In genomic region chr16:57656342-57656955, GRCh38 we compare ENCODE assay signal across 32 cellular contexts. TPM values are rescaled to one million over a fixed set of nuclear protein-coding genes. Genes with fewer than 3 reads are reported as not detected.
DNase-seq lines count a peak whose midpoint lies in the region; ATAC-seq and TF ChIP-seq lines count a peak whose summit lies in the region.
"Had no signal": no experiment of that assay in that cellular context is flagged by ENCODE, and none has a peak within 500 bp of the region (broad histone marks: within the 10 kb centered on the region; RNA-seq: fewer than 3 reads in every experiment).

No MANE protein-coding gene starts in this region.

- no peak overlapping the region for H3K27ac ChIP-seq in CD8-positive, alpha-beta memory T cell (ENCODE audit: low read depth, low read length)
- no peak overlapping the region for H3K27ac ChIP-seq in GM23248
- H3K27ac ChIP-seq: HL-60, PC-9 had no signal

- H2AFZ ChIP-seq in GM23248 = no peak overlapping the region
- H2AFZ ChIP-seq: PC-9 had no signal

- intact Hi-C loops in natural killer cell (cut with micrococcal nuclease) = no loop called here

- ATAC-seq in activated CD8-positive, alpha-beta memory T cell treated with anti-CD3 and anti-CD28 coated beads, Interleukin-2, amount 10 ng/mL, durations not matched to agents 7 days and 5 days = no peak
- ATAC-seq in activated T-helper 17 cell treated with anti-CD3 and anti-CD28 coated beads, Interleukin-2, amount 50 U/mL, for 72 hours (replicated peaks) = peak; percentile 20
- ATAC-seq in natural killer cell = peak; percentile 61 to 73 (median 67)
- ATAC-seq: GM12878 had no signal

- no peak overlapping the region for H3K4me3 ChIP-seq in CD8-positive, alpha-beta memory T cell (ENCODE audit: low read length)
- no peak overlapping the region for H3K4me3 ChIP-seq in GM23248
- H3K4me3 ChIP-seq: BLaER1 treated with 17β-estradiol and CSF1 and Interleukin-3, amounts not matched to agents 10 nM and 100 nM; GM12878; PC-9 had no signal

- in situ Hi-C loops in GM23248 (cut with MboI) = no loop called here

- no peak overlapping the region for H3K4me3 Mint-ChIP-seq in activated CD8-positive, alpha-beta memory T cell treated with anti-CD3 and anti-CD28 coated beads, Interleukin-2, amount 10 ng/mL, durations not matched to agents 7 days and 5 days
- peak overlapping the region in 4 of 7 donors; percentile 58 to 84 (median 66) for H3K4me3 Mint-ChIP-seq in CD8-positive, alpha-beta memory T cell
- H3K4me3 Mint-ChIP-seq in activated T-helper 17 cell treated with anti-CD3 and anti-CD28 coated beads, Interleukin-2, amount 50 U/mL, for 72 hours = no peak overlapping the region
- peak overlapping the region; percentile 85 for H3K4me3 Mint-ChIP-seq in natural killer cell

- no peaks in the 10 kb centered on the region for H3F3A ChIP-seq in GM23248 (ENCODE audit: insufficient read depth)

- H3K9ac ChIP-seq in GM23248 = no peak overlapping the region
- H3K9ac ChIP-seq: BLaER1 treated with 17β-estradiol and CSF1 and Interleukin-3, amounts not matched to agents 10 nM and 100 nM had no signal

- 74 to 80% methylated on average over 11 of the region's 11 CpGs for WGBS in GM23248 (ENCODE audit: low coverage in 1 of 2, low lambda C conversion rate in 2 of 2, missing lambda C conversion rate in 2 of 2), 2 experiments

- H3K4me1 ChIP-seq in CD8-positive, alpha-beta memory T cell (ENCODE audit: insufficient read depth, low read length) = peaks cover 27% of the 10 kb centered on the region
- H3K4me1 ChIP-seq in GM23248 (ENCODE audit: insufficient read depth) = 0 out of 2 replicates have a peak, but pooled peaks cover 4% of the 10 kb centered on the region

- TF ChIP-seq CTCF in natural killer cell (IDR thresholded peaks at IDR 0.05) = no peak

- peak overlapping the region; percentile 44 for H3K27ac Mint-ChIP-seq in activated CD8-positive, alpha-beta memory T cell treated with anti-CD3 and anti-CD28 coated beads, Interleukin-2, amount 10 ng/mL, durations not matched to agents 7 days and 5 days
- peak overlapping the region; percentile 43 to 95 (median 84) for H3K27ac Mint-ChIP-seq in CD8-positive, alpha-beta memory T cell
- H3K27ac Mint-ChIP-seq in activated T-helper 17 cell treated with anti-CD3 and anti-CD28 coated beads, Interleukin-2, amount 50 U/mL, for 72 hours = peak overlapping the region; percentile 51
- H3K27ac Mint-ChIP-seq in natural killer cell = peak overlapping the region; percentile 93 to 96

- H3K79me2 ChIP-seq in GM23248 (ENCODE audit: insufficient read depth) = no peaks in the 10 kb centered on the region

- H3K9me3 Mint-ChIP-seq in activated CD8-positive, alpha-beta memory T cell treated with anti-CD3 and anti-CD28 coated beads, Interleukin-2, amount 10 ng/mL, durations not matched to agents 7 days and 5 days (ENCODE audit: low read depth) = no peaks in the 10 kb centered on the region
- no peaks in the 10 kb centered on the region for H3K9me3 Mint-ChIP-seq in CD8-positive, alpha-beta memory T cell
- no peaks in the 10 kb centered on the region for H3K9me3 Mint-ChIP-seq in activated T-helper 17 cell treated with anti-CD3 and anti-CD28 coated beads, Interleukin-2, amount 50 U/mL, for 72 hours
- H3K9me3 Mint-ChIP-seq in natural killer cell = no peaks in the 10 kb centered on the region
- H3K9me3 Mint-ChIP-seq: CD4-positive, alpha-beta memory T cell had no signal

- CTCF ChIA-PET in activated CD8-positive, alpha-beta memory T cell treated with anti-CD3 and anti-CD28 coated beads, Interleukin-2, amount 10 ng/mL, durations not matched to agents 7 days and 5 days (lab: Charles Lee) = interaction anchor here (0.7 to 2.6 kb wide), 4 partner anchors 9 to 80 kb away, joined by 3 to 11 read pairs (median 3); partner anchors contain the start of gene KATNB1
- CTCF ChIA-PET in CD8-positive, alpha-beta memory T cell (lab: Charles Lee) = interaction anchor here (1.0 kb wide), 1 partner anchor 9 kb away, joined by 3 read pairs; no protein-coding TSS in a partner anchor

- no peaks in the 10 kb centered on the region for H3K36me3 Mint-ChIP-seq in activated CD8-positive, alpha-beta memory T cell treated with anti-CD3 and anti-CD28 coated beads, Interleukin-2, amount 10 ng/mL, durations not matched to agents 7 days and 5 days
- peaks cover 0 to 2% (median 1%) of the 10 kb centered on the region in 3 donors for H3K36me3 Mint-ChIP-seq in CD8-positive, alpha-beta memory T cell
- H3K36me3 Mint-ChIP-seq in activated T-helper 17 cell treated with anti-CD3 and anti-CD28 coated beads, Interleukin-2, amount 50 U/mL, for 72 hours (ENCODE audit: low read depth) = no peaks in the 10 kb centered on the region
- peaks cover 15% of the 10 kb centered on the region for H3K36me3 Mint-ChIP-seq in natural killer cell
- H3K36me3 Mint-ChIP-seq: CD4-positive, alpha-beta memory T cell had no signal

- no peaks in the 10 kb centered on the region for H3K9me2 ChIP-seq in GM23248 (ENCODE audit: insufficient read depth)

- peaks cover 24% of the 10 kb centered on the region for H3K4me1 Mint-ChIP-seq in activated CD8-positive, alpha-beta memory T cell treated with anti-CD3 and anti-CD28 coated beads, Interleukin-2, amount 10 ng/mL, durations not matched to agents 7 days and 5 days
- H3K4me1 Mint-ChIP-seq in CD8-positive, alpha-beta memory T cell = peaks cover 29 to 30% (median 30%) of the 10 kb centered on the region in 3 donors
- peaks cover 16% of the 10 kb centered on the region for H3K4me1 Mint-ChIP-seq in activated T-helper 17 cell treated with anti-CD3 and anti-CD28 coated beads, Interleukin-2, amount 50 U/mL, for 72 hours
- peaks cover 64 to 79% of the 10 kb centered on the region in 2 donors for H3K4me1 Mint-ChIP-seq in natural killer cell

- H3K4me2 ChIP-seq in GM23248 (ENCODE audit: unreplicated experiment) = no peak overlapping the region
- H3K4me2 ChIP-seq: PC-9 had no signal

- no peaks in the 10 kb centered on the region for H3K36me3 ChIP-seq in CD8-positive, alpha-beta memory T cell (ENCODE audit: insufficient read depth, low read length)
- no peaks in the 10 kb centered on the region for H3K36me3 ChIP-seq in GM23248 (ENCODE audit: low read depth)

- H4K20me1 ChIP-seq in GM23248 (ENCODE audit: insufficient read depth) = no peaks in the 10 kb centered on the region
- H4K20me1 ChIP-seq: BLaER1 treated with 17β-estradiol and CSF1 and Interleukin-3, amounts not matched to agents 10 nM and 100 nM had no signal

- H3K27me3 ChIP-seq in CD8-positive, alpha-beta memory T cell (ENCODE audit: insufficient read depth, low read length, poor library complexity, severe bottlenecking) = no peaks in the 10 kb centered on the region
- H3K27me3 ChIP-seq in GM23248 (replicated peaks; ENCODE audit: insufficient read depth) = no peaks in the 10 kb centered on the region
- H3K27me3 ChIP-seq: BLaER1 treated with 17β-estradiol and CSF1 and Interleukin-3, amounts not matched to agents 10 nM and 100 nM had no signal

- POLR2A ChIA-PET in CD8-positive, alpha-beta memory T cell (lab: Charles Lee) = no interaction called here

- H3K9me3 ChIP-seq in CD8-positive, alpha-beta memory T cell (ENCODE audit: low read length) = no peaks in the 10 kb centered on the region
- no peaks in the 10 kb centered on the region for H3K9me3 ChIP-seq in GM23248 (ENCODE audit: low read depth)
- H3K9me3 ChIP-seq: BLaER1 treated with 17β-estradiol and CSF1 and Interleukin-3, amounts not matched to agents 10 nM and 100 nM had no signal

- DNase-seq in activated CD8-positive, alpha-beta memory T cell treated with anti-CD3 and anti-CD28 coated beads, Interleukin-2, amount 10 ng/mL, durations not matched to agents 7 days and 5 days = no peak
- DNase-seq in activated CD8-positive, alpha-beta memory T cell treated with anti-CD3 and anti-CD28 coated beads for 24 hours = no peak
- DNase-seq in CD8-positive, alpha-beta memory T cell = no peak
- no peak for DNase-seq in natural killer cell
- DNase-seq in SHP77 (lab: John Stamatoyannopoulos, UW) = no peak
- DNase-seq in GM23248 = no peak
- DNase-seq in midbrain (lab: John Stamatoyannopoulos, UW) = no peak
- DNase-seq: AML-193; CD4-positive, alpha-beta memory T cell; DMS 273 treated with DMSO at 0.1 percent for 48 hours; DMS79; EL; GDM1; GOT3; HCEC 1CT; Kasumi-1; MV-4-11; NCI-H1105; NCI-H146; NCI-H1930; NCI-H446 treated with DMSO at 0.1 percent for 48 hours; NCI-H526; NCI-H82; PC-9; Right ventricle myocardium superior had no signal

- no peaks in the 10 kb centered on the region for H3K27me3 Mint-ChIP-seq in activated CD8-positive, alpha-beta memory T cell treated with anti-CD3 and anti-CD28 coated beads, Interleukin-2, amount 10 ng/mL, durations not matched to agents 7 days and 5 days
- no peaks in the 10 kb centered on the region for H3K27me3 Mint-ChIP-seq in CD8-positive, alpha-beta memory T cell
- H3K27me3 Mint-ChIP-seq in activated T-helper 17 cell treated with anti-CD3 and anti-CD28 coated beads, Interleukin-2, amount 50 U/mL, for 72 hours = no peaks in the 10 kb centered on the region
- H3K27me3 Mint-ChIP-seq in natural killer cell (ENCODE audit: low read depth in 2 of 2) = no peaks in the 10 kb centered on the region
- H3K27me3 Mint-ChIP-seq: CD4-positive, alpha-beta memory T cell had no signal

RNA-seq across cellular contexts. Expression of gene ADGRG3, which starts 11.7 kb away (rescaled TPM):
- total RNA-seq in activated CD8-positive, alpha-beta memory T cell treated with anti-CD3 and anti-CD28 coated beads, Interleukin-2, amount 10 ng/mL, durations not matched to agents 7 days and 5 days = not detected
- total RNA-seq in CD8-positive, alpha-beta memory T cell = not detected
- polyA plus RNA-seq in CD8-positive, alpha-beta memory T cell = not detected
- not detected for total RNA-seq in activated T-helper 17 cell treated with anti-CD3 and anti-CD28 coated beads, Interleukin-2, amount 50 U/mL, for 72 hours
- 10 to 100 TPM; 16.6 to 57.3 (median 20.7) TPM for total RNA-seq in natural killer cell
- total RNA-seq in GM23248 (2014; rRNA removed; shearing (Covaris generic)) = not detected in 2 replicates
- not detected in 2 replicates for polyA plus RNA-seq in GM23248 (2016; fragmentation: Nextera tagmentation; extraction: Ambion mirVana)
- total RNA-seq: CD4-positive, alpha-beta memory T cell; GM12878; MCF 10A; PC-9; RPMI7951; SK-MEL-5 had no signal
- polyA plus RNA-seq: CD4-positive, alpha-beta memory T cell had no signal

RNA-seq across cellular contexts. Expression of gene ADGRG1, which starts 28.0 kb away (rescaled TPM):
- total RNA-seq in activated CD8-positive, alpha-beta memory T cell treated with anti-CD3 and anti-CD28 coated beads, Interleukin-2, amount 10 ng/mL, durations not matched to agents 7 days and 5 days = 10 to 100 TPM in 1 of 2 experiments, 1 to 10 TPM in 1; 7.3 to 19.9 TPM
- total RNA-seq in CD8-positive, alpha-beta memory T cell = 10 to 100 TPM; 25.8 to 29.8 TPM
- polyA plus RNA-seq in CD8-positive, alpha-beta memory T cell = 51.9 TPM
- total RNA-seq in activated T-helper 17 cell treated with anti-CD3 and anti-CD28 coated beads, Interleukin-2, amount 50 U/mL, for 72 hours = 10 to 100 TPM; 10.7 to 34.3 TPM
- total RNA-seq in natural killer cell = 100 to 1,000 TPM; 830 to 949 (median 858) TPM
- total RNA-seq in GM23248 (2014; rRNA removed; shearing (Covaris generic)) = 0.54 and 0.89 TPM in 2 replicates
- polyA plus RNA-seq in GM23248 (2016; fragmentation: Nextera tagmentation; extraction: Ambion mirVana) = 0.58 and 1.2 TPM in 2 replicates

RNA-seq across cellular contexts. Expression of gene DRC7, which starts 38.2 kb away (rescaled TPM):
- total RNA-seq in activated CD8-positive, alpha-beta memory T cell treated with anti-CD3 and anti-CD28 coated beads, Interleukin-2, amount 10 ng/mL, durations not matched to agents 7 days and 5 days = not detected
- total RNA-seq in CD8-positive, alpha-beta memory T cell = not detected
- polyA plus RNA-seq in CD8-positive, alpha-beta memory T cell = not detected
- not detected for total RNA-seq in activated T-helper 17 cell treated with anti-CD3 and anti-CD28 coated beads, Interleukin-2, amount 50 U/mL, for 72 hours
- under 1 TPM in 1 of 3 donors, not detected in 2; 0.33 TPM for total RNA-seq in natural killer cell
- not detected in 2 replicates for total RNA-seq in GM23248 (2014; rRNA removed; shearing (Covaris generic))
- not detected in 2 replicates for polyA plus RNA-seq in GM23248 (2016; fragmentation: Nextera tagmentation; extraction: Ambion mirVana)
- total RNA-seq: CD4-positive, alpha-beta memory T cell; MCF 10A; Right ventricle myocardium superior; RPMI7951; SK-MEL-5 had no signal
- polyA plus RNA-seq: CD4-positive, alpha-beta memory T cell had no signal

Comparison
In these comparisons a context has a peak if more than half of its experiments do, and no peak if none do; other contexts are left out.
1. H3K27ac Mint-ChIP-seq: peak in every context shown above with its lines; median percentile 94 in natural killer cell; 84 in CD8-positive, alpha-beta memory T cell; 51 in activated T-helper 17 cell treated with anti-CD3 and anti-CD28 coated beads, Interleukin-2, amount 50 U/mL, for 72 hours; 44 in activated CD8-positive, alpha-beta memory T cell treated with anti-CD3 and anti-CD28 coated beads, Interleukin-2, amount 10 ng/mL, durations not matched to agents 7 days and 5 days.
2. H3K4me3 Mint-ChIP-seq: peak in CD8-positive, alpha-beta memory T cell (4 of 7) and natural killer cell (single experiment); none in activated CD8-positive, alpha-beta memory T cell treated with anti-CD3 and anti-CD28 coated beads, Interleukin-2, amount 10 ng/mL, durations not matched to agents 7 days and 5 days (single experiment) and activated T-helper 17 cell treated with anti-CD3 and anti-CD28 coated beads, Interleukin-2, amount 50 U/mL, for 72 hours (single experiment).
3. RNA of gene ADGRG3, which starts 11.7 kb away (total RNA-seq): 16.6 to 57.3 TPM in natural killer cell; not detected in activated T-helper 17 cell treated with anti-CD3 and anti-CD28 coated beads, Interleukin-2, amount 50 U/mL, for 72 hours, not detected in activated CD8-positive, alpha-beta memory T cell treated with anti-CD3 and anti-CD28 coated beads, Interleukin-2, amount 10 ng/mL, durations not matched to agents 7 days and 5 days, not detected in CD8-positive, alpha-beta memory T cell and not detected in GM23248; every median in the first group is over 10 times any median in the second.
4. RNA of gene ADGRG1, which starts 28.0 kb away (total RNA-seq): 830 to 949 TPM in natural killer cell; 10.7 to 34.3 TPM in activated T-helper 17 cell treated with anti-CD3 and anti-CD28 coated beads, Interleukin-2, amount 50 U/mL, for 72 hours, 25.8 to 29.8 TPM in CD8-positive, alpha-beta memory T cell, 7.3 to 19.9 TPM in activated CD8-positive, alpha-beta memory T cell treated with anti-CD3 and anti-CD28 coated beads, Interleukin-2, amount 10 ng/mL, durations not matched to agents 7 days and 5 days and 0.54 to 0.89 TPM in GM23248; every median in the first group is over 10 times any median in the second.